Comparison of ENCODE assay signal across 10 cellular contexts in genomic region chr15:67916051-67916374, GRCh38.
A peak's percentile ranks its signal among the peaks of the same experiment; 100 is the strongest.
DNase-seq lines count a peak whose midpoint lies in the region; ATAC-seq and TF ChIP-seq lines count a peak whose summit lies in the region.
"Had no signal": no experiment of that assay in that cellular context is flagged by ENCODE, and none has a peak within 500 bp of the region (broad histone marks: within the 10 kb centered on the region; RNA-seq: fewer than 3 reads in every experiment).

No MANE protein-coding gene starts in this region.

- TF ChIP-seq CTCF in right atrium auricular region (IDR thresholded peaks at IDR 0.05) = no peak
- no peak for TF ChIP-seq CTCF in left lung (IDR thresholded peaks at IDR 0.05)
- no peak for TF ChIP-seq CTCF in prostate gland (IDR thresholded peaks at IDR 0.05)

- intact Hi-C loops in Right ventricle myocardium inferior (cut with DNase I) (no loop called here), left lung (cut with DNase I) (no loop called here), prostate gland (cut with DNase I) (loop anchor here (5.0 kb wide), 1 partner anchor 46 kb away; no protein-coding TSS in a partner anchor)

- H3K27me3 ChIP-seq in right atrium auricular region = no peaks in the 10 kb centered on the region
- no peaks in the 10 kb centered on the region for H3K27me3 ChIP-seq in left lung
- H3K27me3 ChIP-seq in prostate gland (replicated peaks; ENCODE audit: insufficient read depth) = no peaks in the 10 kb centered on the region

- no peaks in the 10 kb centered on the region for H3K36me3 ChIP-seq in right atrium auricular region
- no peaks in the 10 kb centered on the region for H3K36me3 ChIP-seq in left lung
- H3K36me3 ChIP-seq in prostate gland = no peaks in the 10 kb centered on the region

- H3K4me1 ChIP-seq in right atrium auricular region (peaks cover 0 to 48% of the 10 kb centered on the region in 2 donors), left lung (peaks cover 6 to 15% of the 10 kb centered on the region in 2 donors), prostate gland (replicated peaks) (peaks cover 17% of the 10 kb centered on the region)

- H3K27ac ChIP-seq in right atrium auricular region (peak overlapping the region; percentile 80 to 83), left lung (peak overlapping the region; percentile 64 to 86), prostate gland (peak overlapping the region; percentile 84 to 85)

- TF ChIP-seq POLR2A in prostate gland (IDR thresholded peaks at IDR 0.05) = no peak

- DNase-seq in right atrium auricular region (ENCODE audit: low spot score) = no peak
- DNase-seq in Right ventricle myocardium inferior (ENCODE audit: missing footprints) = no peak
- DNase-seq in left lung = no peak
- DNase-seq in prostate gland (ENCODE audit: low spot score) = no peak
- no peak for DNase-seq in EL
- DNase-seq in NCI-H526 (lab: John Stamatoyannopoulos, UW) = no peak
- DNase-seq in iPS-NIHi11 (ENCODE audit: low spot score) = no peak
- DNase-seq in NK-92 treated with Interleukin-12 subunit alpha and Interleukin-12 subunit beta, amount 100 ng/mL, for 24 hours (lab: John Stamatoyannopoulos, UW) = no peak
- DNase-seq: activated CD4-positive, alpha-beta T cell treated with anti-CD3 and anti-CD28 coated beads for 36 hours; T-helper 1 cell had no signal

- no peak for ATAC-seq in Right ventricle myocardium inferior
- no peak for ATAC-seq in left lung
- ATAC-seq: activated CD4-positive, alpha-beta T cell treated with anti-CD3 and anti-CD28 coated beads for 36 hours had no signal

- H3K4me3 ChIP-seq in right atrium auricular region = no peak overlapping the region
- no peak overlapping the region for H3K4me3 ChIP-seq in left lung
- no peak overlapping the region for H3K4me3 ChIP-seq in prostate gland

- H3K9me3 ChIP-seq in right atrium auricular region (no peaks in the 10 kb centered on the region), left lung (peaks cover 3 to 10% of the 10 kb centered on the region in 2 donors), prostate gland (no peaks in the 10 kb centered on the region)
